Comparison of ENCODE assay signal across 6 cellular contexts in genomic region chr1:17729248-17729647, GRCh38.
"Had no signal": no experiment of that assay in that cellular context is flagged by ENCODE, and none has a peak within 500 bp of the region (broad histone marks: within the 10 kb centered on the region; RNA-seq: fewer than 3 reads in every experiment).

No MANE protein-coding gene starts in this region.

- H3K4me3 ChIP-seq: GM23338, K562 had no signal

- H2AFZ ChIP-seq: GM23338 had no signal

- DNase-seq: H9, HCEC 1CT, IMR-90, KG1 had no signal

- ATAC-seq: K562 had no signal

- H3K4me2 ChIP-seq: GM23338 had no signal
